ENCODE assay signal across 12 cellular contexts in genomic region chr10:62384447-62385081, GRCh38. TPM values are rescaled to one million over a fixed set of nuclear protein-coding genes. Genes with fewer than 3 reads are reported as not detected.
A peak's percentile ranks its signal among the peaks of the same experiment; 100 is the strongest.
DNase-seq lines count a peak whose midpoint lies in the region; ATAC-seq and TF ChIP-seq lines count a peak whose summit lies in the region.
"Had no signal": no experiment of that assay in that cellular context is flagged by ENCODE, and none has a peak within 500 bp of the region (broad histone marks: within the 10 kb centered on the region; RNA-seq: fewer than 3 reads in every experiment).

No MANE protein-coding gene starts in this region.

- H2AFZ ChIP-seq in HCT116 (ENCODE audit: low read depth, low read length, poor library complexity, severe bottlenecking) (peak overlapping the region; percentile 65), parathyroid adenoma (no peak overlapping the region)

- POLR2A ChIA-PET in HCT116 (lab: Charles Lee) = no interaction called here

- ATAC-seq in HCT116 (peak; percentile 8), RWPE2 (ENCODE audit: low read depth) (peak; percentile 5; the same call in 1 of the 3 replicates), HG02840 (IDR thresholded peaks at IDR 0.05; ENCODE audit: low FRiP score, unreplicated experiment) (no peak)
- ATAC-seq: left ventricle myocardium superior had no signal

- H3K9ac ChIP-seq in HCT116 (ENCODE audit: low read length) = peak overlapping the region; percentile 43
- H3K9ac ChIP-seq in parathyroid adenoma = no peak overlapping the region

- H3K9me2 ChIP-seq in HCT116 (ENCODE audit: insufficient read depth) = no peaks in the 10 kb centered on the region

- no peak for TF ChIP-seq POLR2A in HCT116 (IDR thresholded peaks at IDR 0.05; ENCODE audit: borderline replicate concordance, extremely low read depth, insufficient read depth, insufficient read length)

- H3K4me1 ChIP-seq in HCT116 (ENCODE audit: control insufficient read depth in 1 of 2, insufficient read depth in 2 of 2, low read length in 2 of 2) = peaks cover 4 to 91% of the 10 kb centered on the region in 2 experiments; a peak in 3 of 4 replicates
- H3K4me1 ChIP-seq in RWPE2 (ENCODE audit: insufficient read depth, poor library complexity, severe bottlenecking) = peaks cover 62% of the 10 kb centered on the region
- H3K4me1 ChIP-seq in parathyroid adenoma = peaks cover 8% of the 10 kb centered on the region

- H4K20me1 ChIP-seq in HCT116 (ENCODE audit: insufficient read depth) = no peaks in the 10 kb centered on the region

- H3K4me2 ChIP-seq in HCT116 (ENCODE audit: low read length) (peak overlapping the region; percentile 76), parathyroid adenoma (ENCODE audit: low read length) (peak overlapping the region; percentile 37)

- peak; percentile 36 for DNase-seq in HCT116 (ENCODE audit: low read depth, low spot score)
- DNase-seq in RWPE2 (ENCODE audit: low spot score) = no peak
- peak; percentile 36 for DNase-seq in cerebellar cortex (ENCODE audit: low spot score)
- no peak for DNase-seq in NCI-H187 (lab: John Stamatoyannopoulos, UW)
- no peak for DNase-seq in NCI-H1417 (lab: John Stamatoyannopoulos, UW)
- no peak for DNase-seq in activated CD4-positive, alpha-beta T cell treated with anti-CD3 and anti-CD28 coated beads, Interleukin-2, amount 50 U/mL, for 1 hour
- DNase-seq: cortex of kidney, left ventricle myocardium superior, NCI-H2171 treated with DMSO at 0.1 percent for 48 hours, RPMI8226 had no signal

- no peaks in the 10 kb centered on the region for H3K36me3 ChIP-seq in HCT116 (ENCODE audit: control insufficient read depth in 1 of 2, insufficient read depth in 2 of 2, low read length in 2 of 2)
- no peaks in the 10 kb centered on the region for H3K36me3 ChIP-seq in RWPE2 (ENCODE audit: low read depth)
- no peaks in the 10 kb centered on the region for H3K36me3 ChIP-seq in parathyroid adenoma (ENCODE audit: control insufficient read depth, insufficient read depth, low read length)

- CTCF ChIA-PET in HCT116 (lab: Charles Lee) = no interaction called here

- RAD21 ChIA-PET in HCT116 (lab: Charles Lee; ENCODE audit: low non-redundant PET in 1 of 2, low total read pairs in 2 of 2, uncharacterized antibody in 2 of 2, unreplicated experiment in 2 of 2) = no interaction called here

- H3K9me3 ChIP-seq in HCT116 (ENCODE audit: control insufficient read depth in 1 of 2, insufficient read depth in 1 of 2, low read depth in 1 of 2, low read length in 2 of 2) (no peaks in the 10 kb centered on the region), RWPE2 (ENCODE audit: severe bottlenecking) (no peaks in the 10 kb centered on the region), parathyroid adenoma (ENCODE audit: control insufficient read depth, low read length) (no peaks in the 10 kb centered on the region)

- H3K79me2 ChIP-seq in HCT116 (ENCODE audit: insufficient read depth, low read length) (no peaks in the 10 kb centered on the region), parathyroid adenoma (no peaks in the 10 kb centered on the region)

- H3K4me3 ChIP-seq in HCT116 (replicated peaks in 1 of 2; ENCODE audit: low read depth in 1 of 2, low read length in 2 of 2) = peak overlapping the region in 1 of 2 experiments; percentile 48; a peak in 3 of 4 replicates
- H3K4me3 ChIP-seq in RWPE2 (ENCODE audit: severe bottlenecking) = no peak overlapping the region
- no peak overlapping the region for H3K4me3 ChIP-seq in parathyroid adenoma (ENCODE audit: low read depth, low read length)

- H3K27me3 ChIP-seq in HCT116 (ENCODE audit: insufficient read depth, low read length) = no peaks in the 10 kb centered on the region
- H3K27me3 ChIP-seq in RWPE2 (ENCODE audit: insufficient read depth, poor library complexity, severe bottlenecking) = no peaks in the 10 kb centered on the region
- no peaks in the 10 kb centered on the region for H3K27me3 ChIP-seq in parathyroid adenoma (ENCODE audit: control insufficient read depth, insufficient read depth, low read length)

- no TSS peak for BruUV-seq in HCT116 (replicated peaks; lab: Mats Ljungman, UMichigan)

- TF ChIP-seq CTCF in HCT116 (IDR thresholded peaks at IDR 0.05 in 2 of 3, conservative IDR thresholded peaks at IDR 0.05 in 1 of 3; ENCODE audit: borderline replicate concordance in 1 of 3, insufficient read depth in 1 of 3, low read depth in 2 of 3, low read length in 2 of 3) = no peak
- TF ChIP-seq CTCF in RWPE2 (IDR thresholded peaks at IDR 0.05; ENCODE audit: poor library complexity, severe bottlenecking) = no peak
- no peak for TF ChIP-seq CTCF in parathyroid adenoma (IDR thresholded peaks at IDR 0.05)

- no peak overlapping the region for H3K27ac ChIP-seq in HCT116 (ENCODE audit: low read depth, low read length)
- H3K27ac ChIP-seq in RWPE2 (ENCODE audit: poor library complexity, severe bottlenecking) = peak overlapping the region; percentile 97
- H3K27ac ChIP-seq in parathyroid adenoma = no peak overlapping the region

- TF ChIP-seq RAD21 in HCT116 (IDR thresholded peaks at IDR 0.05; ENCODE audit: low read depth) = no peak

- intact Hi-C loops in HCT116 (cut with micrococcal nuclease) = no loop called here

TF ChIP-seq in HCT116, 20 proteins besides CTCF, POLR2A, EP300 and RAD21:
- TF ChIP-seq ZNF274 (IDR thresholded peaks at IDR 0.05; ENCODE audit: low read depth, low read length) = no peak
- no peak for TF ChIP-seq EZH2 (IDR thresholded peaks at IDR 0.05)

RNA-seq across cellular contexts. Expression of gene ZNF365, which starts 10.4 kb away (rescaled TPM):
- 1.8 TPM for total RNA-seq in HCT116 (2021; ENCODE audit: unreplicated experiment)
- polyA plus RNA-seq in HCT116 (2012) = 0.44 and 0.99 TPM in 2 replicates
- total RNA-seq: left ventricle myocardium superior had no signal

Comparison
In these comparisons a context has a peak if more than half of its experiments do, and no peak if none do; other contexts are left out.
1. DNase-seq: peak in HCT116 (single experiment) and cerebellar cortex (single experiment); none in RWPE2 (single experiment), NCI-H187 (0 of 2), NCI-H1417 (0 of 3) and activated CD4-positive, alpha-beta T cell treated with anti-CD3 and anti-CD28 coated beads, Interleukin-2, amount 50 U/mL, for 1 hour (single experiment).